Comparison of ENCODE assay signal across 8 cellular contexts in the genomic region with DNA sequence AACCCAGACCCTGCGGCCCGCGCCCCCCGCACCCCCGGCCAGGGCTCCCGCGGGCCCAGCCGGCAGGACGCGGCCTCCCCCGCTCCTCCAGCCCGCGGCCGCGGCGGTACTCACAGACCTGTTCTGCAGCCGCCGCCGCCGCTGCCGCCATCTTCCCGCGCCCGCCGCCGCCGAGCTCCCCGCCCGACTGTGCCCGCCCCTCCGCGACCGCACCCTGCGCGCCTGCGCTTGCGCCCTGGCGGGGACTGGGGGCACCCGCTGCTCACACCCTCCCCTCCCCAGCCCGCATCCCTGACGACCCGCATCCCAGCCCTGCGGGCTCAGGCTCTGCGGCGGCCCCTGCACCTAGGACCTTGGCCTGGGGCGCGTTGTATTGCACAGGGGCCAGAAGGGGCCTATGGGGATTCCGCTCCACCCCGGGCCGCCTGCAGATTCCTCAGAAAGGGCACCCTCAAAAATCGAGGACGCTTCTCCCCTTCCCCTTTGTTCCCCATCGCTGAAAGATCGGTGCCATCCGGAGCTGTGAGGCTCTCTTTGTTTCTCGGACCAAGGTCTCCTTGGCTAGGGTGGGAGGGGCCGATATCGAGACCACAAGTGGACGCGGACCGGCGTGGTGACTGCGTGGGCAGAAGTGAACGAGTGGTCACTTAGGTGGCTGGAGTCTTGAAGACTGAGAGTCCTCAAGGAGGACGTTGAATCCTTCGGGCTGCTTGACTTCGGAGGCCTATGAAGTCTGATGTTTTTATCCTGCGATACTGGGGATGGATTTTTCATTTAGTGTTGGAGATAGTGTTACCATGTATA. TPM values are rescaled to one million over a fixed set of nuclear protein-coding genes. Genes with fewer than 3 reads are reported as not detected.
DNase-seq lines count a peak whose midpoint lies in the region; ATAC-seq and TF ChIP-seq lines count a peak whose summit lies in the region.

A gene with protein sequence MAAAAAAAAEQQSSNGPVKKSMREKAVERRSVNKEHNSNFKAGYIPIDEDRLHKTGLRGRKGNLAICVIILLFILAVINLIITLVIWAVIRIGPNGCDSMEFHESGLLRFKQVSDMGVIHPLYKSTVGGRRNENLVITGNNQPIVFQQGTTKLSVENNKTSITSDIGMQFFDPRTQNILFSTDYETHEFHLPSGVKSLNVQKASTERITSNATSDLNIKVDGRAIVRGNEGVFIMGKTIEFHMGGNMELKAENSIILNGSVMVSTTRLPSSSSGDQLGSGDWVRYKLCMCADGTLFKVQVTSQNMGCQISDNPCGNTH (minus strand): TSS at position 191 of the 804 bp plus-strand sequence. CDS start 40 bp downstream, at position 151.

- peak within 1 kb of the TSS; percentile 62 for H3K4me3 ChIP-seq in CD8-positive, alpha-beta memory T cell (ENCODE audit: low read length)
- H3K4me3 ChIP-seq in RWPE2 (ENCODE audit: severe bottlenecking), result peak within 1 kb of the TSS; percentile 56

- no peaks in the 10 kb centered on the region for H3K27me3 ChIP-seq in CD8-positive, alpha-beta memory T cell (ENCODE audit: insufficient read depth, low read length, poor library complexity, severe bottlenecking)
- H3K27me3 ChIP-seq in RWPE2 (ENCODE audit: insufficient read depth, poor library complexity, severe bottlenecking), result no peaks in the 10 kb centered on the region

- peak within 1 kb of the TSS; percentile 4 to 96 (median 68) for H3K27ac Mint-ChIP-seq in CD8-positive, alpha-beta memory T cell

- H3K9me3 Mint-ChIP-seq in CD8-positive, alpha-beta memory T cell, result no peaks in the 10 kb centered on the region

- H3K4me3 Mint-ChIP-seq in CD8-positive, alpha-beta memory T cell, result peak within 1 kb of the TSS; percentile 80 to 98 (median 88)

- H3K4me1 Mint-ChIP-seq in CD8-positive, alpha-beta memory T cell, result peaks cover 26 to 39% (median 31%) of the 10 kb centered on the region in 3 donors

- H3K27me3 Mint-ChIP-seq in CD8-positive, alpha-beta memory T cell, result peaks cover 3 to 10% of the 10 kb centered on the region in 2 donors

- DNase-seq in CD8-positive, alpha-beta memory T cell, result peak; percentile 55 to 80 (median 71)
- peak; percentile 55 for DNase-seq in RWPE2 (ENCODE audit: low spot score)
- peak; percentile 78 for DNase-seq in activated naive CD4-positive, alpha-beta T cell treated with Interleukin-2 at 50 U/mL for 16 hours
- DNase-seq in globus pallidus (ENCODE audit: low spot score), result peak; percentile 77
- no peak for DNase-seq in omental fat pad (ENCODE audit: low spot score)
- DNase-seq in superior temporal gyrus (ENCODE audit: extremely low spot score), result peak; percentile 72

- POLR2A ChIA-PET in CD8-positive, alpha-beta memory T cell (lab: Charles Lee), result interaction anchor here (0.7 to 1.5 kb wide), 2 partner anchors 194 to 195 kb away, joined by 3 to 5 read pairs; partner anchors contain the start of gene DCUN1D4

- H3K4me1 ChIP-seq in CD8-positive, alpha-beta memory T cell (ENCODE audit: insufficient read depth, low read length), result peaks cover 9% of the 10 kb centered on the region
- peaks cover 6% of the 10 kb centered on the region for H3K4me1 ChIP-seq in RWPE2 (ENCODE audit: insufficient read depth, poor library complexity, severe bottlenecking)

- peaks cover 0 to 4% (median 0%) of the 10 kb centered on the region in 3 donors for H3K36me3 Mint-ChIP-seq in CD8-positive, alpha-beta memory T cell

- H3K9me3 ChIP-seq in CD8-positive, alpha-beta memory T cell (ENCODE audit: low read length), result no peaks in the 10 kb centered on the region
- H3K9me3 ChIP-seq in RWPE2 (ENCODE audit: severe bottlenecking), result no peaks in the 10 kb centered on the region

- TF ChIP-seq CTCF in RWPE2 (IDR thresholded peaks at IDR 0.05; ENCODE audit: poor library complexity, severe bottlenecking) (no peak), omental fat pad (IDR thresholded peaks at IDR 0.05) (no peak)

- H3K36me3 ChIP-seq in CD8-positive, alpha-beta memory T cell (ENCODE audit: insufficient read depth, low read length), result no peaks in the 10 kb centered on the region
- peaks cover 13% of the 10 kb centered on the region; the same call in 1 of the 2 replicates for H3K36me3 ChIP-seq in RWPE2 (ENCODE audit: low read depth)

- CTCF ChIA-PET in CD8-positive, alpha-beta memory T cell (lab: Charles Lee), result interaction anchor here (1.9 to 2.1 kb wide), 2 partner anchors 12 to 207 kb away, joined by 7 to 8 read pairs; no protein-coding TSS in a partner anchor

- no peak within 1 kb of the TSS for H3K27ac ChIP-seq in CD8-positive, alpha-beta memory T cell (ENCODE audit: low read depth, low read length)
- no peak within 1 kb of the TSS for H3K27ac ChIP-seq in RWPE2 (ENCODE audit: poor library complexity, severe bottlenecking)

- peak; percentile 93 for ATAC-seq in GM19463 (IDR thresholded peaks at IDR 0.05; ENCODE audit: unreplicated experiment)
- ATAC-seq in HG03571 (IDR thresholded peaks at IDR 0.05; ENCODE audit: unreplicated experiment), result peak; percentile 95
- peak; percentile 94 for ATAC-seq in RWPE2 (ENCODE audit: low read depth)
- peak; percentile 89 for ATAC-seq in omental fat pad (ENCODE audit: low FRiP score)

RNA-seq across cellular contexts. Expression of the gene that starts here (rescaled TPM):
- 10 to 100 TPM; 15.3 to 16.9 TPM for total RNA-seq in CD8-positive, alpha-beta memory T cell
- 4.9 TPM for polyA plus RNA-seq in CD8-positive, alpha-beta memory T cell
- total RNA-seq in omental fat pad, result 10 to 100 TPM; 29.2 to 39.1 (median 33.9) TPM
